Comparison of ENCODE assay signal across 21 cellular contexts in the genomic region with DNA sequence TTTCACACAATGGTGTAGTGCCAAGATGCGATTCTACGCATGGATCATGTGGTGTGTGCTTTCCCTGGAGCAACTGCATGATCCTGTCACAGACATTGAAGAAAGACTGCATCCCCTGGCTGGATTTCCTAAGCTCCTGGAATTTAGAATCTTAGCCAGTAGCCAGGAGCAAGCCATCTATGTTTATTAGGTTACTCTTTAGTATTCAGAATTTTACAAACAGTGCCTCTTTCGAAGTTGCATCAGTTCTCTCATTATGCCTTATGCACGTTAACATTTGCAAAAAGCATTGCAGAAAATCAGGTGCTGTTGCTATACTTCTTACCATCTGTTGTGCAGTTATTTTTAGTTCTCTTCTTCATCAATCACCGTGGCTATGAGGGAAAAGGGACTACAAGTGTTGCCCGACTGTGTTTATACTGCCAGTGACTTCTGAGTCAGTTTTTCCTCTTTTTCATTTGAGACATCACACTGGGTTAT.
DNase-seq lines count a peak whose midpoint lies in the region; ATAC-seq and TF ChIP-seq lines count a peak whose summit lies in the region.
"Had no signal": no experiment of that assay in that cellular context is flagged by ENCODE, and none has a peak within 500 bp of the region (broad histone marks: within the 10 kb centered on the region; RNA-seq: fewer than 3 reads in every experiment).

No MANE protein-coding gene starts in this region.

- no TSS peak for BruUV-seq in MCF 10A (replicated peaks; lab: Mats Ljungman, UMichigan)

- peaks cover 16% of the 10 kb centered on the region for H3K9me3 Mint-ChIP-seq in MCF 10A (ENCODE audit: unreplicated experiment)

- H3K27ac Mint-ChIP-seq in MCF 10A (ENCODE audit: low read depth, unreplicated experiment) = peak overlapping the region; percentile 28
- H3K27ac Mint-ChIP-seq: activated T-helper 2 cell treated with anti-CD3 and anti-CD28 coated beads, Interferon-gamma antibody, Interleukin-2, Interleukin-4, amounts not matched to agents 10 μg/mL and 5 μg/mL and 100 μg/mL, durations not matched to agents 14 hours and 24 hours and 36 hours; CD8-positive, alpha-beta memory T cell; endodermal cell; natural killer cell treated with Interleukin-12 subunit alpha and Interleukin-12 subunit beta and Interleukin-15 and Interleukin-18, amount 100 ng/mL, for 72 hours had no signal

- intact Hi-C loops in MCF 10A (cut with micrococcal nuclease) = no loop called here
- intact Hi-C loops in breast epithelium (cut with DNase I; ENCODE audit: low total_unique reads) = no loop called here

- H3K4me3 ChIP-seq in breast epithelium = peak overlapping the region in 1 of 3 donors; percentile 15
- H3K4me3 ChIP-seq: lung, upper lobe of left lung had no signal

- no peak overlapping the region for H3K27ac ChIP-seq in breast epithelium
- H3K27ac ChIP-seq: upper lobe of left lung, WERI-Rb-1 had no signal

- no peak for ATAC-seq in HG02642 (IDR thresholded peaks at IDR 0.05; ENCODE audit: poor library complexity, unreplicated experiment)
- ATAC-seq in GM18519 (IDR thresholded peaks at IDR 0.05; ENCODE audit: low FRiP score, unreplicated experiment) = no peak
- ATAC-seq: HCT116; natural killer cell treated with Interleukin-12 subunit alpha and Interleukin-12 subunit beta and Interleukin-15 and Interleukin-18, amount 100 ng/mL, for 72 hours had no signal

- H3K36me3 ChIP-seq in breast epithelium = no peaks in the 10 kb centered on the region
- H3K36me3 ChIP-seq: upper lobe of left lung, WERI-Rb-1 had no signal

- no peak for DNase-seq in MCF 10A (ENCODE audit: unreplicated experiment)
- no peak for DNase-seq in breast epithelium (ENCODE audit: low spot score in 2 of 2)
- DNase-seq in NCI-H460 (ENCODE audit: extremely low read depth, low read depth) = peak; percentile 74
- DNase-seq in fibroblast of peridontal ligament (ENCODE audit: extremely low read depth) = peak; percentile 49
- no peak for DNase-seq in activated CD4-positive, alpha-beta T cell treated with anti-CD3 and anti-CD28 coated beads, Interleukin-2, amount 50 U/mL, for 4 hours
- DNase-seq in kidney glomerular epithelial cell (lab: John Stamatoyannopoulos, UW) = no peak
- DNase-seq: 8988T; CD8-positive, alpha-beta memory T cell; cerebellar nuclear complex; endodermal cell; NK-92 treated with Interleukin-12 subunit alpha and Interleukin-12 subunit beta, amount 100 ng/mL, for 24 hours; stimulated activated naive CD4-positive, alpha-beta T cell treated with Interleukin-2 at 50 U/mL for 16 hours; T-helper 1 cell; upper lobe of left lung; WERI-Rb-1 had no signal

- no peak for TF ChIP-seq POLR2A in breast epithelium (IDR thresholded peaks at IDR 0.05)

- H3K4me1 Mint-ChIP-seq in MCF 10A (ENCODE audit: insufficient read depth, unreplicated experiment) = peaks cover 5% of the 10 kb centered on the region
- H3K4me1 Mint-ChIP-seq: CD8-positive, alpha-beta memory T cell; endodermal cell had no signal

- H3K36me3 Mint-ChIP-seq in MCF 10A (ENCODE audit: insufficient read depth, unreplicated experiment) = no peaks in the 10 kb centered on the region
- H3K36me3 Mint-ChIP-seq: CD8-positive, alpha-beta memory T cell had no signal

- no peaks in the 10 kb centered on the region for H3K27me3 ChIP-seq in breast epithelium
- H3K27me3 ChIP-seq: upper lobe of left lung had no signal

- TF ChIP-seq CTCF in MCF 10A (IDR thresholded peaks at IDR 0.05; ENCODE audit: unreplicated experiment) (no peak), breast epithelium (IDR thresholded peaks at IDR 0.05) (no peak)

- POLR2A ChIA-PET in MCF 10A (lab: Yijun Ruan, JAX) = no interaction called here

- H3K27me3 Mint-ChIP-seq in MCF 10A (ENCODE audit: insufficient read depth, unreplicated experiment) = no peaks in the 10 kb centered on the region
- H3K27me3 Mint-ChIP-seq: CD8-positive, alpha-beta memory T cell; natural killer cell treated with Interleukin-12 subunit alpha and Interleukin-12 subunit beta and Interleukin-15 and Interleukin-18, amount 100 ng/mL, for 72 hours had no signal

- peaks cover 0 to 4% of the 10 kb centered on the region in 2 donors for H3K9me3 ChIP-seq in breast epithelium

- CTCF ChIA-PET in MCF 10A (lab: Yijun Ruan, JAX) = no interaction called here

- H3K4me3 Mint-ChIP-seq in MCF 10A (ENCODE audit: unreplicated experiment) = no peak overlapping the region
- H3K4me3 Mint-ChIP-seq: CD8-positive, alpha-beta memory T cell; endodermal cell; natural killer cell treated with Interleukin-12 subunit alpha and Interleukin-12 subunit beta and Interleukin-15 and Interleukin-18, amount 100 ng/mL, for 72 hours had no signal

- no peaks in the 10 kb centered on the region for H3K4me1 ChIP-seq in breast epithelium
- H3K4me1 ChIP-seq: upper lobe of left lung had no signal

Comparison
In these comparisons a context has a peak if more than half of its experiments do, and no peak if none do; other contexts are left out.
1. DNase-seq: peak in NCI-H460 (single experiment) and fibroblast of peridontal ligament (single experiment); none in MCF 10A (single experiment), breast epithelium (0 of 2), activated CD4-positive, alpha-beta T cell treated with anti-CD3 and anti-CD28 coated beads, Interleukin-2, amount 50 U/mL, for 4 hours (0 of 2) and kidney glomerular epithelial cell (single experiment).